In the genomic region with DNA sequence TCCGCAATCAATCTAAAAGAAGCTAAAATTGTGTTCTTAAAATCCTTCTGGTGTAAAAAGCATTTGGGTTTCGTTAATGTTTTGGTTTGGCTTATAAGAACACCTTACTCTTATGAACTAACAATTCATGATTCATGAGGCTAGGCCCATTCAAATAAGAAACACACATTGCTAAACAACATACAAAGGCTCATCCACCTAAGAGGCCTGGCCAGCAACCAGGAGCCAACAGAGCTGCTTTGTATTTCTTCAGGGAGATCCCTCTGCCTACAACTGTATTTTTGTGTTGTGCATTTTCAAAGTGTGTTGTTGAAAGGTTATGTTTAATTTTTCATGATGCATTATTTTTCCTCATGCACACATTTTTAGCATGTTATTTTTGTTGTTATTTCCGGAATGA, we compare ENCODE assay signal across 17 cellular contexts.
DNase-seq lines count a peak whose midpoint lies in the region; ATAC-seq and TF ChIP-seq lines count a peak whose summit lies in the region.
"Had no signal": no experiment of that assay in that cellular context is flagged by ENCODE, and none has a peak within 500 bp of the region (broad histone marks: within the 10 kb centered on the region; RNA-seq: fewer than 3 reads in every experiment).

No MANE protein-coding gene starts in this region.

- H3K4me3 ChIP-seq in colonic mucosa = no peak overlapping the region
- H3K4me3 ChIP-seq: A549, GM23338, K562 had no signal

- H3K9ac ChIP-seq in colonic mucosa (ENCODE audit: low read depth in 2 of 2, low read length in 2 of 2) = no peak overlapping the region

- H3K4me1 ChIP-seq in colonic mucosa = no peaks in the 10 kb centered on the region
- H3K4me1 ChIP-seq: A549 had no signal

- no peak overlapping the region for H3K27ac ChIP-seq in colonic mucosa
- H3K27ac ChIP-seq: A549, HL-60 had no signal

- no peaks in the 10 kb centered on the region for H3K9me3 ChIP-seq in colonic mucosa

- H3K27ac Mint-ChIP-seq in Calu3 (ENCODE audit: unreplicated experiment) = peak overlapping the region; percentile 53
- H3K27ac Mint-ChIP-seq in brain = peak overlapping the region in 3 of 5 experiments; percentile 0 to 79 (median 23)

- H3K36me3 ChIP-seq in colonic mucosa = no peaks in the 10 kb centered on the region

- no peak for TF ChIP-seq CTCF in Calu3 (IDR thresholded peaks at IDR 0.05; ENCODE audit: unreplicated experiment)
- TF ChIP-seq CTCF in brain (conservative IDR thresholded peaks at IDR 0.05) = no peak
- no peak for TF ChIP-seq CTCF in colonic mucosa (IDR thresholded peaks at IDR 0.05)

- DNase-seq in Calu3 = no peak
- DNase-seq in head of caudate nucleus = peak in 33 of 42 donors; percentile 9 to 67 (median 36)
- peak; percentile 10 for DNase-seq in occipital lobe (lab: John Stamatoyannopoulos, UW)
- DNase-seq in colonic mucosa = no peak
- no peak for DNase-seq in KG1 (lab: John Stamatoyannopoulos, UW)
- DNase-seq: DND-41, GF-D8, NCI-H1105, NCI-H1694 treated with DMSO at 0.1 percent for 48 hours, NCI-H774 had no signal

- H3K27me3 Mint-ChIP-seq in Calu3 (ENCODE audit: unreplicated experiment) = no peaks in the 10 kb centered on the region
- no peaks in the 10 kb centered on the region for H3K27me3 Mint-ChIP-seq in brain

- H3K4me3 Mint-ChIP-seq in Calu3 (ENCODE audit: low read depth, unreplicated experiment) = no peak overlapping the region
- H3K4me3 Mint-ChIP-seq in brain = peak overlapping the region in 1 of 5 experiments; percentile 23
- H3K4me3 Mint-ChIP-seq: GM23338 had no signal

- H3K27me3 ChIP-seq in colonic mucosa = no peaks in the 10 kb centered on the region

- peaks cover 15% of the 10 kb centered on the region for H3K36me3 Mint-ChIP-seq in Calu3 (ENCODE audit: insufficient read depth, unreplicated experiment)
- H3K36me3 Mint-ChIP-seq in brain = peaks cover 22% of the 10 kb centered on the region

- ATAC-seq in GM21723 (IDR thresholded peaks at IDR 0.05; ENCODE audit: unreplicated experiment) (no peak), GM18907 (IDR thresholded peaks at IDR 0.05; ENCODE audit: unreplicated experiment) (no peak)
- ATAC-seq: A549, GM23338, K562 had no signal

- intact Hi-C loops in Calu3 (cut with micrococcal nuclease; ENCODE audit: unreplicated experiment) (loop anchor here (5.0 kb wide), 1 partner anchor 91 kb away; no protein-coding TSS in a partner anchor), head of caudate nucleus (cut with DNase I) (no loop called here), colonic mucosa (cut with DNase I) (no loop called here)

- peaks cover 3% of the 10 kb centered on the region for H3K9me3 Mint-ChIP-seq in Calu3 (ENCODE audit: low read depth, unreplicated experiment)
- H3K9me3 Mint-ChIP-seq in brain = peaks cover 11 to 13% (median 11%) of the 10 kb centered on the region in 5 experiments
- H3K9me3 Mint-ChIP-seq: GM23338 had no signal

- CTCF ChIA-PET in Calu3 (lab: Charles Lee) = interaction anchor here (0.6 kb wide), 1 partner anchor 34 kb away, joined by 3 read pairs; no protein-coding TSS in a partner anchor

- H3K4me1 Mint-ChIP-seq in Calu3 (ENCODE audit: low read depth, unreplicated experiment) (peaks cover 57% of the 10 kb centered on the region), brain (peaks cover 20% of the 10 kb centered on the region)

- no TSS peak for BruUV-seq in Calu3 (replicated peaks; lab: Mats Ljungman, UMichigan)

Comparison
In these comparisons a context has a peak if more than half of its experiments do, and no peak if none do; other contexts are left out.
1. DNase-seq: peak in head of caudate nucleus (33 of 42) and occipital lobe (single experiment); none in Calu3 (single experiment), colonic mucosa (single experiment) and KG1 (single experiment).